17 cellular contexts compared by ENCODE assay signal in the genomic region with DNA sequence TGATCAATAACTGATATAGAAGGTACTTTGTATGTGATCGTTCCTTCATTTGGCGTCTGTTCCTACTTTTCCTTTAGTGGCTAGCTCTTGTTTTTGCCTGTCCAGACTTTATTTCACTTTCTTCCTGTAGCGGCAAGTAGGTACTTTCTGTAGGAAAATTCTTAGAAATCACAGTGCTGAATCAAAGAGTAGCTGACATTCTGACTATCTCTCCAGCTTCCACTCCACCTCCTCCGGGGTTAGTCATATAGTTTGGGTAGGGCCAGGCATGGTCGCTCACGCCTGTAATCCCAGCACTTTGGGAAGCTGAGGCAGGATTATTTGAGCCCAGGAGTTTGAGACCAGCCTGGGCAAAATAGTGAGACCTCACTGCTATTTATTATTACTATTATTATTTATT. TPM values are rescaled to one million over a fixed set of nuclear protein-coding genes. Genes with fewer than 3 reads are reported as not detected.
DNase-seq lines count a peak whose midpoint lies in the region; ATAC-seq, FAIRE-seq and TF ChIP-seq lines count a peak whose summit lies in the region.
"Had no signal": no experiment of that assay in that cellular context is flagged by ENCODE, and none has a peak within 500 bp of the region (broad histone marks: within the 10 kb centered on the region; RNA-seq: fewer than 3 reads in every experiment).

No MANE protein-coding gene starts in this region.

- H3K36me3 Mint-ChIP-seq in astrocyte (ENCODE audit: low read depth, unreplicated experiment) (no peaks in the 10 kb centered on the region), nephron progenitor cell (ENCODE audit: low read depth) (no peaks in the 10 kb centered on the region), chondrocyte (ENCODE audit: low read depth) (no peaks in the 10 kb centered on the region)
- H3K36me3 Mint-ChIP-seq: CD8-positive, alpha-beta T cell had no signal

- TF ChIP-seq POLR2A in vagina (IDR thresholded peaks at IDR 0.05) = no peak

- DNase-seq in astrocyte (ENCODE audit: low read depth) (no peak), nephron progenitor cell (no peak), vagina (ENCODE audit: extremely low spot score in 2 of 2) (no peak), DMS53 (lab: John Stamatoyannopoulos, UW) (no peak), chondrocyte (ENCODE audit: low spot score) (no peak)
- no peak for DNase-seq in stimulated activated CD4-positive, alpha-beta T cell treated with anti-CD3 and anti-CD28 coated beads, Interleukin-15, amount 100 ng/mL, for 24 hours
- DNase-seq: Calu3; CD8-positive, alpha-beta T cell; EL; NCI-H187; NCI-H2107 had no signal

- peaks cover 2% of the 10 kb centered on the region for H3K9me3 Mint-ChIP-seq in astrocyte (ENCODE audit: unreplicated experiment)
- H3K9me3 Mint-ChIP-seq in nephron progenitor cell = peaks cover 29% of the 10 kb centered on the region
- H3K9me3 Mint-ChIP-seq in chondrocyte (ENCODE audit: low read depth) = peaks cover 4% of the 10 kb centered on the region
- H3K9me3 Mint-ChIP-seq: CD8-positive, alpha-beta T cell had no signal

- no peak overlapping the region for H3K9ac ChIP-seq in astrocyte (ENCODE audit: low read length)
- H3K9ac ChIP-seq: BLaER1 had no signal

- no peaks in the 10 kb centered on the region for H3K36me3 ChIP-seq in astrocyte (ENCODE audit: insufficient read depth, low read length)
- H3K36me3 ChIP-seq in vagina = no peaks in the 10 kb centered on the region
- H3K36me3 ChIP-seq: BLaER1 had no signal

- peak overlapping the region; percentile 75 for H3K27ac Mint-ChIP-seq in astrocyte (ENCODE audit: unreplicated experiment)
- peak overlapping the region; percentile 59 for H3K27ac Mint-ChIP-seq in nephron progenitor cell
- H3K27ac Mint-ChIP-seq in chondrocyte (ENCODE audit: unreplicated experiment) = no peak overlapping the region
- H3K27ac Mint-ChIP-seq: CD8-positive, alpha-beta T cell; GM23338 had no signal

- no peak for FAIRE-seq in astrocyte (lab: Jason Lieb, UNC)
- FAIRE-seq: GM12878, GM19239 had no signal

- peak; percentile 67 for ATAC-seq in esophagus mucosa
- ATAC-seq: CD8-positive, alpha-beta T cell; GM12878; HCT116 had no signal

- H3K4me1 ChIP-seq in astrocyte (ENCODE audit: insufficient read depth, low read length) = no peaks in the 10 kb centered on the region
- no peaks in the 10 kb centered on the region for H3K4me1 ChIP-seq in vagina
- H3K4me1 ChIP-seq: BLaER1 had no signal

- H2AFZ ChIP-seq in astrocyte (ENCODE audit: low read depth, low read length) = no peak overlapping the region
- H2AFZ ChIP-seq: GM23338 had no signal

- H3K27ac ChIP-seq in astrocyte (ENCODE audit: low read depth, low read length) (no peak overlapping the region), vagina (peak overlapping the region; percentile 7)
- H3K27ac ChIP-seq: BLaER1 had no signal

- TF ChIP-seq CTCF in astrocyte (IDR thresholded peaks at IDR 0.05; ENCODE audit: insufficient read depth, low read depth, low read length) = no peak
- no peak for TF ChIP-seq CTCF in nephron progenitor cell (IDR thresholded peaks at IDR 0.05)
- TF ChIP-seq CTCF in vagina (IDR thresholded peaks at IDR 0.05) = no peak
- TF ChIP-seq CTCF in chondrocyte (IDR thresholded peaks at IDR 0.05) = no peak

- H4K20me1 ChIP-seq in astrocyte (ENCODE audit: insufficient read depth, low read length) = no peaks in the 10 kb centered on the region
- H4K20me1 ChIP-seq: BLaER1 had no signal

- H3K9me3 ChIP-seq in astrocyte (ENCODE audit: insufficient read depth, low read depth, low read length) (no peaks in the 10 kb centered on the region), vagina (no peaks in the 10 kb centered on the region)

- intact Hi-C loops in vagina (cut with DNase I) = no loop called here

- no peaks in the 10 kb centered on the region for H3K79me2 ChIP-seq in astrocyte (ENCODE audit: insufficient read depth, low read length)

- H3K4me3 Mint-ChIP-seq in astrocyte (ENCODE audit: unreplicated experiment) = no peak overlapping the region
- H3K4me3 Mint-ChIP-seq in nephron progenitor cell = no peak overlapping the region
- no peak overlapping the region for H3K4me3 Mint-ChIP-seq in chondrocyte (ENCODE audit: unreplicated experiment)
- H3K4me3 Mint-ChIP-seq: CD8-positive, alpha-beta T cell; GM23338 had no signal

- peaks cover 6% of the 10 kb centered on the region for H3K4me1 Mint-ChIP-seq in astrocyte (ENCODE audit: low read depth, unreplicated experiment)
- peaks cover 6% of the 10 kb centered on the region for H3K4me1 Mint-ChIP-seq in nephron progenitor cell
- no peaks in the 10 kb centered on the region for H3K4me1 Mint-ChIP-seq in chondrocyte (ENCODE audit: low read depth)
- H3K4me1 Mint-ChIP-seq: GM23338 had no signal

- H3K4me2 ChIP-seq in astrocyte (ENCODE audit: low read length) = no peak overlapping the region
- H3K4me2 ChIP-seq: BLaER1, GM23338 had no signal

- H3K27me3 ChIP-seq in astrocyte (ENCODE audit: insufficient read depth, low read length) = no peaks in the 10 kb centered on the region
- H3K27me3 ChIP-seq in vagina = no peaks in the 10 kb centered on the region
- H3K27me3 ChIP-seq: BLaER1 had no signal

- H3K4me3 ChIP-seq in astrocyte (ENCODE audit: insufficient read depth, low read depth, low read length) (no peak overlapping the region), vagina (no peak overlapping the region)
- H3K4me3 ChIP-seq: BLaER1, GM12878, GM23338 had no signal

- H3K27me3 Mint-ChIP-seq in astrocyte (ENCODE audit: low read depth, unreplicated experiment) = no peaks in the 10 kb centered on the region
- H3K27me3 Mint-ChIP-seq in nephron progenitor cell (ENCODE audit: low read depth, poor library complexity) = no peaks in the 10 kb centered on the region
- H3K27me3 Mint-ChIP-seq in chondrocyte (ENCODE audit: low read depth) = peaks cover 3% of the 10 kb centered on the region

RNA-seq across cellular contexts. Expression of a gene that starts 29.9 kb away (rescaled TPM):
- total RNA-seq in astrocyte = 195 and 204 TPM in 2 replicates
- 102 TPM for total RNA-seq in esophagus mucosa
- 102 TPM for total RNA-seq in vagina
- total RNA-seq in chondrocyte = 150 to 151 TPM (median 151 TPM) in 3 replicates

RNA-seq across cellular contexts. Expression of a gene that starts 51.9 kb away (rescaled TPM):
- 24.9 and 28.4 TPM in 2 replicates for total RNA-seq in astrocyte
- 20.8 TPM for total RNA-seq in esophagus mucosa
- 30.4 TPM for total RNA-seq in vagina
- 18.0 to 23.2 TPM (median 21.2 TPM) in 3 replicates for total RNA-seq in chondrocyte
